Comparison of ENCODE assay signal across 17 cellular contexts in genomic region chr13:74388626-74389025, GRCh38.
"Had no signal": no experiment of that assay in that cellular context is flagged by ENCODE, and none has a peak within 500 bp of the region (broad histone marks: within the 10 kb centered on the region; RNA-seq: fewer than 3 reads in every experiment).

No MANE protein-coding gene starts in this region.

- H3K4me3 ChIP-seq: coronary artery, hepatocyte, psoas muscle, sigmoid colon, skin epidermis, thoracic aorta, transverse colon had no signal

- ATAC-seq: naive thymus-derived CD4-positive, alpha-beta T cell; psoas muscle; stimulated activated naive B cell treated with anti-CD40 and anti-IgM and Interleukin-4, amounts not matched to agents 10 μg/mL and 1 μg/mL and 100 μg/mL, for 72 hours; stimulated activated naive CD8-positive, alpha-beta T cell treated with anti-CD3 and anti-CD28 coated beads, Interleukin-15, amount 100 ng/mL, for 72 hours had no signal

- H3K27ac ChIP-seq: coronary artery, hepatocyte, neutrophil, psoas muscle, sigmoid colon, skin epidermis, thoracic aorta, transverse colon had no signal

- H3K4me2 ChIP-seq: hepatocyte had no signal

- H3K79me2 ChIP-seq: hepatocyte had no signal

- H3K27me3 ChIP-seq: hepatocyte, neutrophil, sigmoid colon, transverse colon had no signal

- DNase-seq: effector CD4-positive, alpha-beta T cell; foreskin melanocyte; head of caudate nucleus; naive thymus-derived CD4-positive, alpha-beta T cell; nephron progenitor cell; psoas muscle; sigmoid colon; stimulated activated CD4-positive, alpha-beta T cell treated with anti-CD3 and anti-CD28 coated beads, Interleukin-2, amount 100 ng/mL, for 24 hours; stimulated activated CD4-positive, alpha-beta T cell treated with anti-CD3 and anti-CD28 coated beads, Interleukin-4, amount 100 ng/mL, for 4 hours; stimulated activated naive B cell treated with anti-CD40 and anti-IgM and Interleukin-4, amounts not matched to agents 10 μg/mL and 1 μg/mL and 100 μg/mL, for 72 hours; stimulated activated naive CD8-positive, alpha-beta T cell treated with anti-CD3 and anti-CD28 coated beads, Interleukin-15, amount 100 ng/mL, for 72 hours; transverse colon had no signal

- H3K4me1 ChIP-seq: psoas muscle, sigmoid colon, transverse colon had no signal

- H2AFZ ChIP-seq: hepatocyte had no signal

- H3K36me3 ChIP-seq: neutrophil, sigmoid colon, thoracic aorta, transverse colon had no signal

- H3K9me3 ChIP-seq: neutrophil, sigmoid colon, transverse colon had no signal
